Comparison of ENCODE assay signal across 28 cellular contexts in the genomic region with DNA sequence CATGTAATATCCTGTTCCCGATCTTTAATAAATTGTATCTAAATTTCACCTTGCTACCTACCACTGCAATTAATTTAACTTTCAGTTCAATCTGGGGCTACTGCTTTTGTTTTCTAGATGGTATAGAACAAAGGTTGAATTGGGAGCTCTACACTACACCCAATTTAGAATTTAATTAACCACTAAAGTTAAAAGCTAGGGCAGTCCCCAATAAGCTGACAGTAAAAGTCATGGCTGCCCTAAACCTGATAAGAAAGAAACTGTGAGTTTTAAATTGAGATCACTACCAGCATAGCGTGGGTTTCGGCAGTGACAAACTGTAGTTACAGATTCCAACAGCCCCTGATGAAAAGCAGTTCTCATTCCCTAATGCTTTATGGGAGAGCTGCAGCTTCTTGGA.
"Had no signal": no experiment of that assay in that cellular context is flagged by ENCODE, and none has a peak within 500 bp of the region (broad histone marks: within the 10 kb centered on the region; RNA-seq: fewer than 3 reads in every experiment).

No MANE protein-coding gene starts in this region.

- H3K9me3 Mint-ChIP-seq: activated T-helper 1 cell treated with anti-CD3 and anti-CD28 coated beads, Interleukin-12 subunit alpha, Interleukin-12 subunit beta, Interleukin-2, Interleukin-4 antibody, amounts not matched to agents 30 ng/mL and 10 ng/mL and 1 ng/mL, durations not matched to agents 14 hours and 24 hours and 36 hours; brain; T-helper 1 cell treated with Interleukin-12 subunit alpha and Interleukin-12 subunit beta and Interleukin-4 antibody, amounts not matched to agents 30 μg/mL and 1 μg/mL, for 36 hours; T-helper 2 cell treated with Interferon-gamma antibody and Interleukin-4, amounts not matched to agents 5 μg/mL and 100 μg/mL, for 36 hours; WTC11 had no signal

- H3K4me2 ChIP-seq: SK-N-SH had no signal

- H3K9me3 ChIP-seq: SJSA1, SK-N-SH had no signal

- H3K27me3 Mint-ChIP-seq: activated CD4-positive, alpha-beta memory T cell treated with anti-CD3 and anti-CD28 coated beads for 36 hours; activated naive CD4-positive, alpha-beta T cell treated with anti-CD3 and anti-CD28 coated beads, Interleukin-2, amount 10 ng/mL, durations not matched to agents 7 days and 5 days; activated naive CD8-positive, alpha-beta T cell; activated naive CD8-positive, alpha-beta T cell treated with anti-CD3 and anti-CD28 coated beads, Interleukin-2, amount 50 U/mL, for 24 hours; brain had no signal

- H3K9me2 ChIP-seq: SK-N-SH had no signal

- H3K4me1 Mint-ChIP-seq: activated naive CD4-positive, alpha-beta T cell treated with anti-CD3 and anti-CD28 coated beads, Interleukin-2, amount 10 ng/mL, durations not matched to agents 7 days and 5 days; activated naive CD8-positive, alpha-beta T cell treated with anti-CD3 and anti-CD28 coated beads, Interleukin-2, amount 50 U/mL, for 24 hours had no signal

- ATAC-seq: activated CD4-positive, CD25-positive, alpha-beta regulatory T cell treated with anti-CD3 and anti-CD28 coated beads, Interleukin-2, amount 50 U/mL, for 24 hours; activated naive CD8-positive, alpha-beta T cell treated with anti-CD3 and anti-CD28 coated beads, Interleukin-2, amount 50 U/mL, for 24 hours; activated T-cell treated with anti-CD3 and anti-CD28 coated beads, Interleukin-2, amount 50 U/mL, for 4 hours; K562; Panc1; WTC11 had no signal

- H3K4me3 Mint-ChIP-seq: activated CD4-positive, alpha-beta memory T cell treated with anti-CD3 and anti-CD28 coated beads for 36 hours; activated naive CD4-positive, alpha-beta T cell treated with anti-CD3 and anti-CD28 coated beads, Interleukin-2, amount 10 ng/mL, durations not matched to agents 7 days and 5 days; activated naive CD8-positive, alpha-beta T cell; activated naive CD8-positive, alpha-beta T cell treated with anti-CD3 and anti-CD28 coated beads, Interleukin-2, amount 50 U/mL, for 24 hours; activated T-cell treated with anti-CD3 and anti-CD28 coated beads, Interleukin-2, amount 50 U/mL, for 4 hours; activated T-helper 1 cell treated with anti-CD3 and anti-CD28 coated beads, Interleukin-12 subunit alpha, Interleukin-12 subunit beta, Interleukin-2, Interleukin-4 antibody, amounts not matched to agents 30 ng/mL and 10 ng/mL and 1 ng/mL, durations not matched to agents 14 hours and 24 hours and 36 hours; T-helper 1 cell treated with Interleukin-12 subunit alpha and Interleukin-12 subunit beta and Interleukin-4 antibody, amounts not matched to agents 30 μg/mL and 1 μg/mL, for 36 hours; T-helper 2 cell treated with Interferon-gamma antibody and Interleukin-4, amounts not matched to agents 5 μg/mL and 100 μg/mL, for 36 hours; WTC11 had no signal

- H3K36me3 ChIP-seq: SJSA1 had no signal

- H3K27ac ChIP-seq: SJSA1 had no signal

- H3K4me1 ChIP-seq: SJSA1 had no signal

- H3K9ac ChIP-seq: SK-N-SH had no signal

- H3K4me3 ChIP-seq: K562, SJSA1 had no signal

- DNase-seq: activated CD4-positive, alpha-beta memory T cell treated with anti-CD3 and anti-CD28 coated beads for 36 hours; activated CD4-positive, alpha-beta T cell treated with anti-CD3 and anti-CD28 coated beads for 4 hours; activated CD4-positive, alpha-beta T cell treated with anti-CD3 and anti-CD28 coated beads, Interleukin-2, amount 50 U/mL, for 1 hour; activated CD8-positive, alpha-beta memory T cell treated with anti-CD3 and anti-CD28 coated beads, Interleukin-2, amount 50 U/mL, for 4 hours; activated effector memory CD4-positive, alpha-beta T cell treated with Interleukin-2 at 50 U/mL for 16 hours; activated naive CD4-positive, alpha-beta T cell treated with anti-CD3 and anti-CD28 coated beads, Interleukin-2, amount 10 ng/mL, durations not matched to agents 7 days and 5 days; activated naive CD8-positive, alpha-beta T cell treated with anti-CD3 and anti-CD28 coated beads, Interleukin-2, amount 50 U/mL, for 24 hours; activated T-cell treated with anti-CD3 and anti-CD28 coated beads for 4 hours; activated T-cell treated with anti-CD3 and anti-CD28 coated beads, Interleukin-2, amount 50 U/mL, for 4 hours; anterior cingulate cortex; NCI-H1105; NCI-H1417 treated with DMSO at 0.1 percent for 48 hours; NCI-H187 treated with DMSO at 0.1 percent for 48 hours; NCI-H2081; NCI-H226; NCI-H446 treated with DMSO at 0.1 percent for 48 hours; NCI-H524; SK-N-SH had no signal

- H3K27ac Mint-ChIP-seq: activated CD4-positive, alpha-beta memory T cell treated with anti-CD3 and anti-CD28 coated beads for 36 hours; activated naive CD4-positive, alpha-beta T cell treated with anti-CD3 and anti-CD28 coated beads, Interleukin-2, amount 10 ng/mL, durations not matched to agents 7 days and 5 days; activated naive CD8-positive, alpha-beta T cell; activated naive CD8-positive, alpha-beta T cell treated with anti-CD3 and anti-CD28 coated beads, Interleukin-2, amount 50 U/mL, for 24 hours; activated T-helper 1 cell treated with anti-CD3 and anti-CD28 coated beads, Interleukin-12 subunit alpha, Interleukin-12 subunit beta, Interleukin-2, Interleukin-4 antibody, amounts not matched to agents 30 ng/mL and 10 ng/mL and 1 ng/mL, durations not matched to agents 14 hours and 24 hours and 36 hours; T-helper 1 cell treated with Interleukin-12 subunit alpha and Interleukin-12 subunit beta and Interleukin-4 antibody, amounts not matched to agents 30 μg/mL and 1 μg/mL, for 36 hours; T-helper 2 cell treated with Interferon-gamma antibody and Interleukin-4, amounts not matched to agents 5 μg/mL and 100 μg/mL, for 36 hours; WTC11 had no signal

- H3K36me3 Mint-ChIP-seq: activated CD4-positive, alpha-beta memory T cell treated with anti-CD3 and anti-CD28 coated beads for 36 hours; activated naive CD4-positive, alpha-beta T cell treated with anti-CD3 and anti-CD28 coated beads, Interleukin-2, amount 10 ng/mL, durations not matched to agents 7 days and 5 days; activated naive CD8-positive, alpha-beta T cell; brain; WTC11 had no signal

- H3K27me3 ChIP-seq: SJSA1 had no signal
